In genomic region chr6:90466191-90466940, GRCh38 we compare ENCODE assay signal across 12 cellular contexts.
DNase-seq lines count a peak whose midpoint lies in the region; ATAC-seq and TF ChIP-seq lines count a peak whose summit lies in the region.
"Had no signal": no experiment of that assay in that cellular context is flagged by ENCODE, and none has a peak within 500 bp of the region (broad histone marks: within the 10 kb centered on the region; RNA-seq: fewer than 3 reads in every experiment).

No MANE protein-coding gene starts in this region.

- peaks cover 85% of the 10 kb centered on the region for H3K4me1 Mint-ChIP-seq in activated naive CD4-positive, alpha-beta T cell treated with anti-CD3 and anti-CD28 coated beads, Interleukin-2, amount 50 U/mL, for 24 hours

- H3K36me3 Mint-ChIP-seq in activated naive CD4-positive, alpha-beta T cell treated with anti-CD3 and anti-CD28 coated beads, Interleukin-2, amount 50 U/mL, for 24 hours, result no peaks in the 10 kb centered on the region
- H3K36me3 Mint-ChIP-seq: natural killer cell treated with Interleukin-12 subunit alpha and Interleukin-12 subunit beta and Interleukin-15 and Interleukin-18, amount 100 ng/mL, for 72 hours had no signal

- no peaks in the 10 kb centered on the region for H3K27me3 Mint-ChIP-seq in activated naive CD4-positive, alpha-beta T cell treated with anti-CD3 and anti-CD28 coated beads, Interleukin-2, amount 50 U/mL, for 24 hours
- H3K27me3 Mint-ChIP-seq: central memory CD8-positive, alpha-beta T cell had no signal

- TF ChIP-seq CTCF in Peyer's patch (IDR thresholded peaks at IDR 0.05), result no peak
- no peak for TF ChIP-seq CTCF in GM10248 (IDR thresholded peaks at IDR 0.05; ENCODE audit: control extremely low read depth, extremely low read depth, low read depth, missing control alignments)

- CTCF ChIA-PET in GM10248 (lab: Yijun Ruan, JAX), result interaction anchor here (1.6 to 2.0 kb wide), 4 partner anchors 10 to 73 kb away, joined by 4 to 11 read pairs (median 6); no protein-coding TSS in a partner anchor

- H3K27ac Mint-ChIP-seq in activated naive CD4-positive, alpha-beta T cell treated with anti-CD3 and anti-CD28 coated beads, Interleukin-2, amount 50 U/mL, for 24 hours, result peak overlapping the region; percentile 94

- H3K4me3 ChIP-seq in Peyer's patch, result no peak overlapping the region
- H3K4me3 ChIP-seq: heart left ventricle had no signal

- no peaks in the 10 kb centered on the region for H3K4me1 ChIP-seq in Peyer's patch

- POLR2A ChIA-PET in GM10248 (lab: Yijun Ruan, JAX), result no interaction called here

- no peak overlapping the region for H3K27ac ChIP-seq in Peyer's patch
- H3K27ac ChIP-seq: heart left ventricle, VCaP had no signal

- H3K27me3 ChIP-seq in Peyer's patch, result no peaks in the 10 kb centered on the region
- H3K27me3 ChIP-seq: heart left ventricle had no signal

- H3K36me3 ChIP-seq in Peyer's patch, result no peaks in the 10 kb centered on the region
- H3K36me3 ChIP-seq: heart left ventricle had no signal

- peak overlapping the region; percentile 66 for H3K4me3 Mint-ChIP-seq in activated naive CD4-positive, alpha-beta T cell treated with anti-CD3 and anti-CD28 coated beads, Interleukin-2, amount 50 U/mL, for 24 hours
- H3K4me3 Mint-ChIP-seq: central memory CD8-positive, alpha-beta T cell; natural killer cell treated with Interleukin-12 subunit alpha and Interleukin-12 subunit beta and Interleukin-15 and Interleukin-18, amount 100 ng/mL, for 72 hours had no signal

- no peak for TF ChIP-seq POLR2A in Peyer's patch (IDR thresholded peaks at IDR 0.05)

- H3K9me3 Mint-ChIP-seq in activated naive CD4-positive, alpha-beta T cell treated with anti-CD3 and anti-CD28 coated beads, Interleukin-2, amount 50 U/mL, for 24 hours, result no peaks in the 10 kb centered on the region
- H3K9me3 Mint-ChIP-seq: central memory CD8-positive, alpha-beta T cell; natural killer cell treated with Interleukin-12 subunit alpha and Interleukin-12 subunit beta and Interleukin-15 and Interleukin-18, amount 100 ng/mL, for 72 hours had no signal

- H3K9me3 ChIP-seq in Peyer's patch, result no peaks in the 10 kb centered on the region
- H3K9me3 ChIP-seq: heart left ventricle had no signal

- peak; percentile 45 for ATAC-seq in HG03025 (IDR thresholded peaks at IDR 0.05; ENCODE audit: low FRiP score, unreplicated experiment)
- ATAC-seq: heart left ventricle had no signal

- DNase-seq in EL (peak; percentile 17), left kidney (ENCODE audit: low read depth, low spot score) (peak; percentile 49), T1000 (lab: John Stamatoyannopoulos, UW) (no peak), Peyer's patch (no peak), GM10248 (ENCODE audit: extremely low spot score) (no peak)
- no peak for DNase-seq in NK-92 treated with Interleukin-12 subunit alpha and Interleukin-12 subunit beta, amount 100 ng/mL, for 24 hours (lab: John Stamatoyannopoulos, UW)
- DNase-seq: heart left ventricle had no signal

Comparison
In these comparisons a context has a peak if more than half of its experiments do, and no peak if none do; other contexts are left out.
1. DNase-seq: peak in EL (single experiment) and left kidney (single experiment); none in T1000 (single experiment), NK-92 treated with Interleukin-12 subunit alpha and Interleukin-12 subunit beta, amount 100 ng/mL, for 24 hours (single experiment), Peyer's patch (0 of 3) and GM10248 (single experiment).